ENCODE assay signal across 10 cellular contexts in genomic region chr12:104865080-104865479, GRCh38.
DNase-seq lines count a peak whose midpoint lies in the region; ATAC-seq, FAIRE-seq and TF ChIP-seq lines count a peak whose summit lies in the region.
"Had no signal": no experiment of that assay in that cellular context is flagged by ENCODE, and none has a peak within 500 bp of the region (broad histone marks: within the 10 kb centered on the region; RNA-seq: fewer than 3 reads in every experiment).

No MANE protein-coding gene starts in this region.

- H3K4me3 ChIP-seq in keratinocyte (ENCODE audit: control insufficient read depth in 2 of 3, extremely low read depth in 1 of 3, insufficient read depth in 2 of 3, low read depth in 1 of 3, low read length in 3 of 3) = no peak overlapping the region
- H3K4me3 ChIP-seq in PC-9 = no peak overlapping the region

- no peaks in the 10 kb centered on the region for H3K9me2 ChIP-seq in PC-9 (ENCODE audit: insufficient read depth)

- TF ChIP-seq CTCF in keratinocyte (optimal IDR thresholded peaks at IDR 0.05 in 1 of 3, IDR thresholded peaks at IDR 0.05 in 1 of 3, conservative IDR thresholded peaks at IDR 0.05 in 1 of 3; ENCODE audit: extremely low read depth in 1 of 3, insufficient read depth in 2 of 3, low read length in 3 of 3) (no peak), PC-9 (conservative IDR thresholded peaks at IDR 0.05) (no peak)

- peaks cover 2 to 3% (median 3%) of the 10 kb centered on the region in 3 donors for H3K27me3 Mint-ChIP-seq in immature natural killer cell (ENCODE audit: low read depth in 3 of 3)

- H3K27me3 ChIP-seq in keratinocyte (ENCODE audit: control insufficient read depth, extremely low read depth, insufficient read depth, low read length) (no peaks in the 10 kb centered on the region), PC-9 (ENCODE audit: insufficient read depth, low read depth) (no peaks in the 10 kb centered on the region)

- H3K79me2 ChIP-seq in keratinocyte (ENCODE audit: control insufficient read depth, insufficient read depth, low read length) (no peaks in the 10 kb centered on the region), PC-9 (ENCODE audit: low read depth) (no peaks in the 10 kb centered on the region)

- no peak overlapping the region for H3K9ac ChIP-seq in keratinocyte (ENCODE audit: control insufficient read depth, extremely low read depth, insufficient read depth, low read length)

- no peak overlapping the region for H3K4me3 Mint-ChIP-seq in immature natural killer cell
- H3K4me3 Mint-ChIP-seq: activated naive CD4-positive, alpha-beta T cell treated with anti-CD3 and anti-CD28 coated beads for 36 hours had no signal

- no peaks in the 10 kb centered on the region for H3K36me3 Mint-ChIP-seq in immature natural killer cell

- H3K9me3 ChIP-seq in keratinocyte (ENCODE audit: control insufficient read depth, low read depth, low read length) (no peaks in the 10 kb centered on the region), PC-9 (ENCODE audit: insufficient read depth, low read depth) (no peaks in the 10 kb centered on the region)

- no peak overlapping the region for H2AFZ ChIP-seq in keratinocyte (ENCODE audit: control insufficient read depth, low read length)
- H2AFZ ChIP-seq in PC-9 = no peak overlapping the region

- H4K20me1 ChIP-seq in keratinocyte (ENCODE audit: control insufficient read depth, extremely low read depth, insufficient read depth, low read length) (no peaks in the 10 kb centered on the region), PC-9 (ENCODE audit: insufficient read depth) (no peaks in the 10 kb centered on the region)

- no peaks in the 10 kb centered on the region for H3K9me1 ChIP-seq in keratinocyte (ENCODE audit: control insufficient read depth, extremely low read depth, insufficient read depth, low read length)

- no peak for DNase-seq in keratinocyte (ENCODE audit: low read depth, low spot score)
- no peak for DNase-seq in immature natural killer cell
- no peak for DNase-seq in iPS-NIHi11 (ENCODE audit: low spot score)
- DNase-seq in PC-9 = no peak
- no peak for DNase-seq in NCI-H2107 treated with DMSO at 0.1 percent for 48 hours (lab: John Stamatoyannopoulos, UW; ENCODE audit: unreplicated experiment)
- DNase-seq: activated naive CD4-positive, alpha-beta T cell treated with anti-CD3 and anti-CD28 coated beads for 36 hours; cortex of kidney had no signal

- peak; percentile 80 for FAIRE-seq in keratinocyte (lab: Jason Lieb, UNC)

- H3K27ac Mint-ChIP-seq in immature natural killer cell = no peak overlapping the region
- H3K27ac Mint-ChIP-seq: activated naive CD4-positive, alpha-beta T cell treated with anti-CD3 and anti-CD28 coated beads for 36 hours had no signal

- H3K4me1 Mint-ChIP-seq in immature natural killer cell = no peaks in the 10 kb centered on the region

- CTCF ChIA-PET in PC-9 (lab: Charles Lee) = no interaction called here

- H3K4me2 ChIP-seq in keratinocyte (ENCODE audit: control insufficient read depth, extremely low read depth, insufficient read depth, low read depth, low read length) (no peak overlapping the region), PC-9 (no peak overlapping the region)

- no peaks in the 10 kb centered on the region for H3K9me3 Mint-ChIP-seq in immature natural killer cell
- H3K9me3 Mint-ChIP-seq: activated naive CD4-positive, alpha-beta T cell treated with anti-CD3 and anti-CD28 coated beads for 36 hours had no signal

- H3K4me1 ChIP-seq in keratinocyte (ENCODE audit: control insufficient read depth, extremely low read depth, insufficient read depth, low read length) (peaks cover 9% of the 10 kb centered on the region), PC-9 (replicated peaks; ENCODE audit: insufficient read depth) (peaks cover 14% of the 10 kb centered on the region)

- intact Hi-C loops in PC-9 (cut with micrococcal nuclease; ENCODE audit: unreplicated experiment) = no loop called here

- dilution Hi-C loops in keratinocyte (cut with MboI; ENCODE audit: extremely low pct_ligation_motif_present, low sequenced_read_pairs) = no loop called here

- H3K27ac ChIP-seq in keratinocyte (ENCODE audit: control insufficient read depth, insufficient read depth, low read length) (no peak overlapping the region), PC-9 (no peak overlapping the region)

- H3K36me3 ChIP-seq in keratinocyte (ENCODE audit: control insufficient read depth in 2 of 2, extremely low read depth in 1 of 2, insufficient read depth in 2 of 2, low read length in 2 of 2) (no peaks in the 10 kb centered on the region), PC-9 (ENCODE audit: low read depth) (no peaks in the 10 kb centered on the region)

- BruUV-seq in PC-9 (replicated peaks; lab: Mats Ljungman, UMichigan) = no TSS peak

- H3F3A ChIP-seq in PC-9 (ENCODE audit: insufficient read depth, low read depth) = no peaks in the 10 kb centered on the region; the same call in 1 of the 2 replicates

- POLR2A ChIA-PET in PC-9 (lab: Charles Lee; ENCODE audit: unreplicated experiment) = no interaction called here

- ATAC-seq in GM18499 (IDR thresholded peaks at IDR 0.05; ENCODE audit: insufficient read depth, unreplicated experiment) (peak; percentile 53), GM21390 (IDR thresholded peaks at IDR 0.05; ENCODE audit: unreplicated experiment) (peak; percentile 77), HG03469 (IDR thresholded peaks at IDR 0.05; ENCODE audit: unreplicated experiment) (peak; percentile 70)
